ENCODE assay signal across 8 cellular contexts in genomic region chr2:219057709-219058540, GRCh38. TPM values are rescaled to one million over a fixed set of nuclear protein-coding genes. Genes with fewer than 3 reads are reported as not detected.
DNase-seq lines count a peak whose midpoint lies in the region; ATAC-seq and TF ChIP-seq lines count a peak whose summit lies in the region.

No MANE protein-coding gene starts in this region.

- peak overlapping the region; percentile 86 to 96 for H3K4me3 ChIP-seq in mucosa of rectum (ENCODE audit: low read length in 2 of 2)

- H3K36me3 ChIP-seq in mucosa of rectum (ENCODE audit: control insufficient read depth in 2 of 2, insufficient read depth in 2 of 2, low read length in 2 of 2): peaks cover 31 to 33% of the 10 kb centered on the region in 2 donors

- peak overlapping the region; percentile 81 to 90 for H3K27ac ChIP-seq in mucosa of rectum (ENCODE audit: low read depth in 2 of 2, low read length in 2 of 2)

- H3K9me3 Mint-ChIP-seq in activated CD8-positive, alpha-beta memory T cell treated with anti-CD3 and anti-CD28 coated beads, Interleukin-2, amount 10 ng/mL, durations not matched to agents 7 days and 5 days (ENCODE audit: low read depth): no peaks in the 10 kb centered on the region

- H3K4me3 Mint-ChIP-seq in activated CD8-positive, alpha-beta memory T cell treated with anti-CD3 and anti-CD28 coated beads, Interleukin-2, amount 10 ng/mL, durations not matched to agents 7 days and 5 days: peak overlapping the region; percentile 39

- peaks cover 17 to 20% of the 10 kb centered on the region in 2 donors for H3K4me1 ChIP-seq in mucosa of rectum (ENCODE audit: control insufficient read depth in 2 of 2, insufficient read depth in 2 of 2, low read length in 2 of 2)

- peaks cover 22% of the 10 kb centered on the region for H3K4me1 Mint-ChIP-seq in activated CD8-positive, alpha-beta memory T cell treated with anti-CD3 and anti-CD28 coated beads, Interleukin-2, amount 10 ng/mL, durations not matched to agents 7 days and 5 days

- H3K36me3 Mint-ChIP-seq in activated CD8-positive, alpha-beta memory T cell treated with anti-CD3 and anti-CD28 coated beads, Interleukin-2, amount 10 ng/mL, durations not matched to agents 7 days and 5 days: no peaks in the 10 kb centered on the region

- peaks cover 64% of the 10 kb centered on the region for H3K27me3 Mint-ChIP-seq in activated CD8-positive, alpha-beta memory T cell treated with anti-CD3 and anti-CD28 coated beads, Interleukin-2, amount 10 ng/mL, durations not matched to agents 7 days and 5 days

- peak; percentile 81 for TF ChIP-seq CTCF in AG09319 (IDR thresholded peaks at IDR 0.05; ENCODE audit: low read depth, low read length)

- no peaks in the 10 kb centered on the region for H3K9me3 ChIP-seq in mucosa of rectum (ENCODE audit: control insufficient read depth in 2 of 2, low read length in 2 of 2)

- no peak overlapping the region for H3K27ac Mint-ChIP-seq in activated CD8-positive, alpha-beta memory T cell treated with anti-CD3 and anti-CD28 coated beads, Interleukin-2, amount 10 ng/mL, durations not matched to agents 7 days and 5 days

- H3K9ac ChIP-seq in mucosa of rectum (ENCODE audit: low read depth in 1 of 2, low read length in 2 of 2): peak overlapping the region; percentile 24 to 98

- ATAC-seq in GM19035 (IDR thresholded peaks at IDR 0.05; ENCODE audit: unreplicated experiment) (peak; percentile 91), HG03439 (IDR thresholded peaks at IDR 0.05; ENCODE audit: unreplicated experiment) (peak; percentile 78)
- ATAC-seq in activated CD8-positive, alpha-beta memory T cell treated with anti-CD3 and anti-CD28 coated beads, Interleukin-2, amount 10 ng/mL, durations not matched to agents 7 days and 5 days: peak; percentile 91

- CTCF ChIA-PET in activated CD8-positive, alpha-beta memory T cell treated with anti-CD3 and anti-CD28 coated beads, Interleukin-2, amount 10 ng/mL, durations not matched to agents 7 days and 5 days (lab: Charles Lee): interaction anchor here (0.6 to 11.9 kb wide), 42 partner anchors 8 to 251 kb away, joined by 3 to 141 read pairs (median 5); partner anchors contain the start of genes CFAP65, NHEJ1 and PTPRN

- H3K27me3 ChIP-seq in mucosa of rectum (ENCODE audit: control insufficient read depth in 2 of 2, insufficient read depth in 2 of 2, low read length in 2 of 2): peaks cover 14 to 16% of the 10 kb centered on the region in 2 donors

- DNase-seq in AG09319 (ENCODE audit: extremely low read depth, low read depth): peak; percentile 19
- peak; percentile 37 for DNase-seq in NCI-H82 treated with DMSO at 0.1 percent for 48 hours (lab: John Stamatoyannopoulos, UW; ENCODE audit: unreplicated experiment)
- peak; percentile 84 for DNase-seq in activated CD8-positive, alpha-beta memory T cell treated with anti-CD3 and anti-CD28 coated beads, Interleukin-2, amount 10 ng/mL, durations not matched to agents 7 days and 5 days
- DNase-seq in epidermal melanocyte (ENCODE audit: insufficient read length, low spot score): peak; percentile 39
- DNase-seq in stimulated activated CD8-positive, alpha-beta memory T cell treated with anti-CD3 and anti-CD28 coated beads, Interleukin-4, amount 100 ng/mL, for 4 hours (ENCODE audit: low read depth in 2 of 2, low spot score in 1 of 2): peak; percentile 38 to 40

RNA-seq across cellular contexts. Expression of gene IHH, which starts 2.8 kb away (rescaled TPM):
- total RNA-seq in activated CD8-positive, alpha-beta memory T cell treated with anti-CD3 and anti-CD28 coated beads, Interleukin-2, amount 10 ng/mL, durations not matched to agents 7 days and 5 days: not detected

RNA-seq across cellular contexts. Expression of gene CFAP65, which starts 16.6 kb away (rescaled TPM):
- not detected for total RNA-seq in activated CD8-positive, alpha-beta memory T cell treated with anti-CD3 and anti-CD28 coated beads, Interleukin-2, amount 10 ng/mL, durations not matched to agents 7 days and 5 days

Comparison
In these comparisons a context has a peak if more than half of its experiments do, and no peak if none do; other contexts are left out.
1. Peak in every context shown above with its lines: DNase-seq, ATAC-seq, H3K4me3 ChIP-seq and H3K27ac ChIP-seq.
2. DNase-seq: peak in every context shown above with its lines; median percentile 84 in activated CD8-positive, alpha-beta memory T cell treated with anti-CD3 and anti-CD28 coated beads, Interleukin-2, amount 10 ng/mL, durations not matched to agents 7 days and 5 days; 39 in epidermal melanocyte; 39 in stimulated activated CD8-positive, alpha-beta memory T cell treated with anti-CD3 and anti-CD28 coated beads, Interleukin-4, amount 100 ng/mL, for 4 hours; 37 in NCI-H82 treated with DMSO at 0.1 percent for 48 hours; 19 in AG09319.